13 cellular contexts compared by ENCODE assay signal in the genomic region with DNA sequence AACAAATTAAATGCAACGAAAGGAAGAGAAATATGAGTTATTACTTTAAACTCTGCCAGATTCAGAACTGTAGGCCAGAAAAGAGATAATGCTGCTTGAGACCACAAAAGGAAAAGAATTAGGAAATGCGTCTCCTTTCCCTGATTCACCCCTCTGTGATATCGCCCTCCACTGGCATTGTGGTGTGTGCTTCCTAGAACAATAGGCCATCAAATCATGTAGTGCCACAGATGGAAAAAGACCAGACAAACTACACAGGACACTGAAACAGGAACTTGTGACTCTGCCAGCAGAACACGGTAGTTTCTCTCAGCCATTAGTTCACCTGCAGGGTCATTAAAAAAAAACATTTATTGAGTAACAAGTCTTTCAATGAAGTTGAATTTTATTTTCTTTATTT. TPM values are rescaled to one million over a fixed set of nuclear protein-coding genes. Genes with fewer than 3 reads are reported as not detected.
DNase-seq lines count a peak whose midpoint lies in the region; ATAC-seq and TF ChIP-seq lines count a peak whose summit lies in the region.
"Had no signal": no experiment of that assay in that cellular context is flagged by ENCODE, and none has a peak within 500 bp of the region (broad histone marks: within the 10 kb centered on the region; RNA-seq: fewer than 3 reads in every experiment).

No MANE protein-coding gene starts in this region.

- no peak overlapping the region for H3K27ac Mint-ChIP-seq in activated naive CD4-positive, alpha-beta T cell treated with anti-CD3 and anti-CD28 coated beads for 36 hours
- H3K27ac Mint-ChIP-seq: type B pancreatic cell had no signal

- H3K4me2 ChIP-seq in mammary epithelial cell (ENCODE audit: insufficient read depth, low read depth, low read length), result no peak overlapping the region

- CTCF ChIA-PET in HEK293T (lab: Yijun Ruan, JAX) (interaction anchor here (0.7 to 2.1 kb wide), 11 partner anchors 10 to 96 kb away, joined by 3 to 17 read pairs (median 4); no protein-coding TSS in a partner anchor), mammary epithelial cell (lab: Charles Lee; ENCODE audit: low non-redundant PET) (interaction anchor here (0.6 kb wide), 1 partner anchor 899 kb away, joined by 3 read pairs; no protein-coding TSS in a partner anchor)
- CTCF ChIA-PET in activated naive CD4-positive, alpha-beta T cell treated with anti-CD3 and anti-CD28 coated beads for 36 hours (lab: Charles Lee), result interaction anchor here (0.6 to 2.4 kb wide), 3 partner anchors 10 to 386 kb away, joined by 3 to 7 read pairs (median 3); no protein-coding TSS in a partner anchor

- 93% methylated on average over 3 of the region's 4 CpGs for WGBS in mammary epithelial cell (ENCODE audit: low coverage, missing lambda C conversion rate)

- BruUV-seq in mammary epithelial cell (replicated peaks; lab: Mats Ljungman, UMichigan), result no TSS peak

- H4K20me1 ChIP-seq in mammary epithelial cell (ENCODE audit: insufficient read depth, low read length), result no peaks in the 10 kb centered on the region

- H3K36me3 ChIP-seq in mammary epithelial cell (ENCODE audit: insufficient read depth, low read length) (no peaks in the 10 kb centered on the region), kidney epithelial cell (ENCODE audit: control insufficient read depth, insufficient read depth, low read length) (no peaks in the 10 kb centered on the region)

- DNase-seq in A172 (ENCODE audit: low spot score), result peak; percentile 7
- DNase-seq in HEK293T (ENCODE audit: extremely low spot score), result peak; percentile 30
- DNase-seq in mammary epithelial cell, result no peak
- no peak for DNase-seq in kidney epithelial cell (ENCODE audit: low read depth)
- DNase-seq in GM10266 (ENCODE audit: extremely low spot score), result no peak
- no peak for DNase-seq in NCI-H187 (lab: John Stamatoyannopoulos, UW)
- no peak for DNase-seq in activated naive CD4-positive, alpha-beta T cell treated with anti-CD3 and anti-CD28 coated beads for 36 hours
- DNase-seq: activated CD8-positive, alpha-beta memory T cell treated with anti-CD3 and anti-CD28 coated beads for 24 hours; Caco-2; RPMI8226 had no signal

- intact Hi-C loops in mammary epithelial cell (cut with micrococcal nuclease), result no loop called here
- intact Hi-C loops in activated naive CD4-positive, alpha-beta T cell treated with anti-CD3 and anti-CD28 coated beads for 36 hours (cut with micrococcal nuclease), result no loop called here

- H3K4me3 Mint-ChIP-seq in activated naive CD4-positive, alpha-beta T cell treated with anti-CD3 and anti-CD28 coated beads for 36 hours, result no peak overlapping the region
- H3K4me3 Mint-ChIP-seq: central memory CD8-positive, alpha-beta T cell; type B pancreatic cell had no signal

- H2AFZ ChIP-seq in mammary epithelial cell (ENCODE audit: low read depth, low read length), result no peak overlapping the region

- POLR2A ChIA-PET in HEK293T (lab: Yijun Ruan, JAX), result interaction anchor here (1.6 kb wide), 1 partner anchor 15 kb away, joined by 11 read pairs; the partner anchor contains the start of gene LAMA4

- H3K27me3 Mint-ChIP-seq in activated naive CD4-positive, alpha-beta T cell treated with anti-CD3 and anti-CD28 coated beads for 36 hours (ENCODE audit: low read depth), result no peaks in the 10 kb centered on the region

- peak; percentile 8 to 19 for TF ChIP-seq CTCF in mammary epithelial cell (conservative IDR thresholded peaks at IDR 0.05 in 1 of 2, IDR thresholded peaks at IDR 0.05 in 1 of 2; ENCODE audit: extremely low read depth in 1 of 2, insufficient read depth in 1 of 2, low read depth in 1 of 2, low read length in 2 of 2)
- peak; percentile 30 for TF ChIP-seq CTCF in kidney epithelial cell (IDR thresholded peaks at IDR 0.05; ENCODE audit: insufficient read depth, low read length, poor library complexity, severe bottlenecking)
- TF ChIP-seq CTCF in GM10266 (IDR thresholded peaks at IDR 0.05; ENCODE audit: control insufficient read depth, insufficient read depth, low read depth, missing control alignments), result no peak

- no peaks in the 10 kb centered on the region for H3K79me2 ChIP-seq in mammary epithelial cell (ENCODE audit: insufficient read depth, low read length)

- H3K9me3 ChIP-seq in mammary epithelial cell (replicated peaks; ENCODE audit: insufficient read depth, low read length), result no peaks in the 10 kb centered on the region
- H3K9me3 ChIP-seq: Caco-2 had no signal

- no peaks in the 10 kb centered on the region for H3K36me3 Mint-ChIP-seq in activated naive CD4-positive, alpha-beta T cell treated with anti-CD3 and anti-CD28 coated beads for 36 hours (ENCODE audit: low read depth)

- H3K4me3 ChIP-seq in mammary epithelial cell (replicated peaks in 1 of 3; ENCODE audit: insufficient read depth in 1 of 3, low read depth in 2 of 3, low read length in 3 of 3) (no peak overlapping the region), kidney epithelial cell (ENCODE audit: low read depth, low read length) (no peak overlapping the region)

- dilution Hi-C loops in mammary epithelial cell (cut with HindIII; ENCODE audit: low sequenced_read_pairs), result no loop called here

- no peaks in the 10 kb centered on the region for H3K4me1 ChIP-seq in mammary epithelial cell (ENCODE audit: insufficient read depth, low read length)
- H3K4me1 ChIP-seq: Caco-2 had no signal

- H3K9ac ChIP-seq in mammary epithelial cell (ENCODE audit: insufficient read depth, low read length), result no peak overlapping the region

- H3K4me1 Mint-ChIP-seq in activated naive CD4-positive, alpha-beta T cell treated with anti-CD3 and anti-CD28 coated beads for 36 hours (ENCODE audit: low read depth), result no peaks in the 10 kb centered on the region

- no peaks in the 10 kb centered on the region for H3K27me3 ChIP-seq in mammary epithelial cell (ENCODE audit: insufficient read depth, low read length)
- H3K27me3 ChIP-seq in kidney epithelial cell (ENCODE audit: control insufficient read depth, insufficient read depth, low read length), result no peaks in the 10 kb centered on the region

- in situ Hi-C loops in mammary epithelial cell (cut with MboI; ENCODE audit: low sequenced_read_pairs in 2 of 2), result no loop called here

- ATAC-seq in GM19324 (IDR thresholded peaks at IDR 0.05; ENCODE audit: low FRiP score, unreplicated experiment), result no peak

- no peaks in the 10 kb centered on the region for H3K9me3 Mint-ChIP-seq in activated naive CD4-positive, alpha-beta T cell treated with anti-CD3 and anti-CD28 coated beads for 36 hours
- H3K9me3 Mint-ChIP-seq: central memory CD8-positive, alpha-beta T cell; type B pancreatic cell had no signal

- no peak overlapping the region for H3K27ac ChIP-seq in mammary epithelial cell (ENCODE audit: insufficient read depth, low read depth, low read length)

TF ChIP-seq in HEK293T, 16 proteins besides CTCF, POLR2A, EP300 and RAD21:
- TF ChIP-seq FOXK2 (IDR thresholded peaks at IDR 0.05) (no peak), ARNT (IDR thresholded peaks at IDR 0.05) (no peak), L3MBTL2 (conservative IDR thresholded peaks at IDR 0.05) (no peak), HDGF (IDR thresholded peaks at IDR 0.05; ENCODE audit: borderline replicate concordance) (no peak), LEF1 (IDR thresholded peaks at IDR 0.05; ENCODE audit: borderline replicate concordance) (no peak), TARDBP (IDR thresholded peaks at IDR 0.05) (no peak), ZNF384 (IDR thresholded peaks at IDR 0.05) (no peak), FOXA1 (IDR thresholded peaks at IDR 0.05) (no peak), SP1 (IDR thresholded peaks at IDR 0.05) (no peak)

RNA-seq across cellular contexts. Expression of gene LAMA4, which starts 14.8 kb away (rescaled TPM):
- total RNA-seq in A172 (2014; rRNA removed; shearing (Covaris generic)), result 7.4 and 11.5 TPM in 2 replicates
- total RNA-seq in mammary epithelial cell (1 to 10 TPM in 1 of 2 donors, under 1 TPM in 1; 0.35 to 1.2 TPM), kidney epithelial cell (4.7 and 5.6 TPM in 2 replicates)
- polyA plus RNA-seq in mammary epithelial cell, result 0.18 TPM
- polyA minus RNA-seq in mammary epithelial cell, result not detected
- not detected for total RNA-seq in activated naive CD4-positive, alpha-beta T cell treated with anti-CD3 and anti-CD28 coated beads for 36 hours
- total RNA-seq: Caco-2 had no signal

Comparison
In these comparisons a context has a peak if more than half of its experiments do, and no peak if none do; other contexts are left out.
1. DNase-seq: peak in A172 (single experiment) and HEK293T (single experiment); none in mammary epithelial cell (single experiment), kidney epithelial cell (single experiment), GM10266 (single experiment), NCI-H187 (0 of 2) and activated naive CD4-positive, alpha-beta T cell treated with anti-CD3 and anti-CD28 coated beads for 36 hours (single experiment).